In genomic region chr14:68571073-68571703, GRCh38 we compare ENCODE assay signal across 22 cellular contexts.
"Had no signal": no experiment of that assay in that cellular context is flagged by ENCODE, and none has a peak within 500 bp of the region (broad histone marks: within the 10 kb centered on the region; RNA-seq: fewer than 3 reads in every experiment).

No MANE protein-coding gene starts in this region.

- H3K9me3 Mint-ChIP-seq: activated naive CD4-positive, alpha-beta T cell treated with anti-CD3 and anti-CD28 coated beads, Interleukin-2, amount 10 ng/mL, durations not matched to agents 7 days and 5 days had no signal

- H3K4me3 Mint-ChIP-seq: activated naive CD4-positive, alpha-beta T cell treated with anti-CD3 and anti-CD28 coated beads, Interleukin-2, amount 10 ng/mL, durations not matched to agents 7 days and 5 days; activated T-helper 17 cell treated with anti-CD3 and anti-CD28 coated beads, Interleukin-2, amount 50 U/mL, for 72 hours; mesothelial cell of epicardium had no signal

- ATAC-seq: activated T-helper 17 cell treated with anti-CD3 and anti-CD28 coated beads, Interleukin-2, amount 50 U/mL, for 72 hours; right cardiac atrium; stimulated activated naive CD8-positive, alpha-beta T cell treated with anti-CD3 and anti-CD28 coated beads, Interleukin-15, Interleukin-2, amounts not matched to agents 100 U/mL and 50 U/mL, for 24 hours had no signal

- H3K27ac Mint-ChIP-seq: activated naive CD4-positive, alpha-beta T cell treated with anti-CD3 and anti-CD28 coated beads, Interleukin-2, amount 10 ng/mL, durations not matched to agents 7 days and 5 days; activated T-helper 17 cell treated with anti-CD3 and anti-CD28 coated beads, Interleukin-2, amount 50 U/mL, for 72 hours; mesothelial cell of epicardium had no signal

- H3K4me3 ChIP-seq: ascending aorta, cardiac muscle cell, esophagus squamous epithelium, left ventricle myocardium inferior, SJSA1, smooth muscle cell, upper lobe of right lung had no signal

- H3K4me1 Mint-ChIP-seq: activated naive CD4-positive, alpha-beta T cell treated with anti-CD3 and anti-CD28 coated beads, Interleukin-2, amount 10 ng/mL, durations not matched to agents 7 days and 5 days had no signal

- H3K27ac ChIP-seq: ascending aorta, cardiac muscle cell, SJSA1 had no signal

- H3K27me3 Mint-ChIP-seq: activated T-helper 17 cell treated with anti-CD3 and anti-CD28 coated beads, Interleukin-2, amount 50 U/mL, for 72 hours had no signal

- H3K36me3 Mint-ChIP-seq: activated naive CD4-positive, alpha-beta T cell treated with anti-CD3 and anti-CD28 coated beads, Interleukin-2, amount 10 ng/mL, durations not matched to agents 7 days and 5 days had no signal

- DNase-seq: activated CD4-positive, alpha-beta T cell treated with anti-CD3 and anti-CD28 coated beads, Interleukin-2, amount 50 U/mL, for 4 hours; activated CD4-positive, CD25-positive, alpha-beta regulatory T cell treated with anti-CD3 and anti-CD28 coated beads, Interleukin-2, amount 50 U/mL, for 72 hours; activated naive CD4-positive, alpha-beta T cell treated with anti-CD3 and anti-CD28 coated beads, Interleukin-2, amount 10 ng/mL, durations not matched to agents 7 days and 5 days; effector CD4-positive, alpha-beta T cell; esophagus squamous epithelium; hippocampal formation; left ventricle myocardium inferior; nucleus accumbens; right cardiac atrium; stimulated activated CD4-positive, alpha-beta T cell treated with anti-CD3 and anti-CD28 coated beads, Interleukin-4, amount 100 ng/mL, for 4 hours; stimulated activated naive CD8-positive, alpha-beta T cell treated with anti-CD3 and anti-CD28 coated beads, Interleukin-15, Interleukin-2, amounts not matched to agents 100 U/mL and 50 U/mL, for 24 hours; T-helper 9 cell; upper lobe of right lung had no signal

- FAIRE-seq: colon, endothelial cell of umbilical vein, keratinocyte had no signal

- H3K27me3 ChIP-seq: ascending aorta, cardiac muscle cell, esophagus squamous epithelium, SJSA1, upper lobe of right lung had no signal
